ENCODE assay signal across 1 cellular context in genomic region chr1:70222716-70223235, GRCh38.
TF ChIP-seq lines count a peak whose summit lies in the region.

No MANE protein-coding gene starts in this region.

TF ChIP-seq in SK-N-SH, 30 proteins besides CTCF, POLR2A, EP300 and RAD21 (continued from another document):
- no peak for TF ChIP-seq IRF3 (IDR thresholded peaks at IDR 0.05; ENCODE audit: low read depth, low read length)
- TF ChIP-seq USF2 (IDR thresholded peaks at IDR 0.05; ENCODE audit: borderline replicate concordance, low read depth, low read length), result no peak
- no peak for TF ChIP-seq FOXM1 (IDR thresholded peaks at IDR 0.05; ENCODE audit: low read depth)
